21 cellular contexts compared by ENCODE assay signal in genomic region chr12:67927815-67928214, GRCh38.
"Had no signal": no experiment of that assay in that cellular context is flagged by ENCODE, and none has a peak within 500 bp of the region (broad histone marks: within the 10 kb centered on the region; RNA-seq: fewer than 3 reads in every experiment).

No MANE protein-coding gene starts in this region.

- H3K4me3 ChIP-seq: adrenal gland, breast epithelium, K562 had no signal

- ATAC-seq: activated CD4-positive, CD25-positive, alpha-beta regulatory T cell treated with anti-CD3 and anti-CD28 coated beads, Interleukin-2, amount 50 U/mL, for 24 hours; activated CD8-positive, alpha-beta T cell treated with anti-CD3 and anti-CD28 coated beads for 36 hours; K562; PC-3 had no signal

- H3K27me3 ChIP-seq: adrenal gland, breast epithelium had no signal

- FAIRE-seq: K562, RCC 7860 had no signal

- H3K27ac ChIP-seq: adrenal gland, breast epithelium had no signal

- H3K36me3 ChIP-seq: adrenal gland, breast epithelium had no signal

- DNase-seq: activated CD4-positive, alpha-beta T cell treated with anti-CD3 and anti-CD28 coated beads for 4 hours; activated CD8-positive, alpha-beta memory T cell treated with anti-CD3 and anti-CD28 coated beads, Interleukin-2, amount 50 U/mL, for 4 hours; activated CD8-positive, alpha-beta T cell treated with anti-CD3 and anti-CD28 coated beads for 36 hours; activated naive CD4-positive, alpha-beta T cell treated with anti-CD3 and anti-CD28 coated beads, Interleukin-2, amount 50 U/mL, for 16 hours; activated naive CD8-positive, alpha-beta T cell treated with anti-CD3 and anti-CD28 coated beads, Interleukin-2, amount 10 ng/mL, durations not matched to agents 7 days and 5 days; adrenal gland; anterior cingulate cortex; Karpas-422; MM.1S; NCI-H1105 treated with DMSO at 0.1 percent for 48 hours; NCI-H1436 treated with DMSO at 0.1 percent for 48 hours; NCI-H187; NCI-H2081; NCI-H446; NCI-H524; PC-3; SHP77 treated with DMSO at 0.1 percent for 48 hours had no signal

- H3K9me3 ChIP-seq: adrenal gland, breast epithelium had no signal

- H3K4me1 ChIP-seq: adrenal gland, breast epithelium had no signal
